In genomic region chr10:97318772-97319651, GRCh38 we compare ENCODE assay signal across 1 cellular context.
A peak's percentile ranks its signal among the peaks of the same experiment; 100 is the strongest.
TF ChIP-seq lines count a peak whose summit lies in the region.

FRAT1 (plus strand) TSS chr10:97319271; CDS start chr10:97319454, 183 bp downstream.

TF ChIP-seq in HepG2, 621 proteins besides CTCF, POLR2A, EP300 and RAD21 (continued from another document and continues in another):
- TF ChIP-seq, protein P1, sequence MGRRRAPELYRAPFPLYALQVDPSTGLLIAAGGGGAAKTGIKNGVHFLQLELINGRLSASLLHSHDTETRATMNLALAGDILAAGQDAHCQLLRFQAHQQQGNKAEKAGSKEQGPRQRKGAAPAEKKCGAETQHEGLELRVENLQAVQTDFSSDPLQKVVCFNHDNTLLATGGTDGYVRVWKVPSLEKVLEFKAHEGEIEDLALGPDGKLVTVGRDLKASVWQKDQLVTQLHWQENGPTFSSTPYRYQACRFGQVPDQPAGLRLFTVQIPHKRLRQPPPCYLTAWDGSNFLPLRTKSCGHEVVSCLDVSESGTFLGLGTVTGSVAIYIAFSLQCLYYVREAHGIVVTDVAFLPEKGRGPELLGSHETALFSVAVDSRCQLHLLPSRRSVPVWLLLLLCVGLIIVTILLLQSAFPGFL (CRISPR knock-in tag; IDR thresholded peaks at IDR 0.05): no peak
- TF ChIP-seq ZC3H4 (CRISPR knock-in tag; IDR thresholded peaks at IDR 0.05; ENCODE audit: borderline replicate concordance) (no peak), NFE2 (CRISPR knock-in tag; IDR thresholded peaks at IDR 0.05) (no peak), ZBTB7A (CRISPR knock-in tag; IDR thresholded peaks at IDR 0.05) (no peak), PHB2 (IDR thresholded peaks at IDR 0.05; ENCODE audit: partially characterized antibody) (no peak), HNRNPK (IDR thresholded peaks at IDR 0.05; ENCODE audit: low read depth, low read length, poor library complexity, severe bottlenecking) (peak; percentile 27), ZBTB8A (CRISPR knock-in tag; IDR thresholded peaks at IDR 0.05; ENCODE audit: borderline replicate concordance, low read depth) (no peak), ZNF263 (CRISPR knock-in tag; IDR thresholded peaks at IDR 0.05) (peak; percentile 94), BCL3 (CRISPR knock-in tag; IDR thresholded peaks at IDR 0.05) (peak; percentile 41; the same call in 1 of the 2 replicates), HMGA1 (CRISPR knock-in tag; conservative IDR thresholded peaks at IDR 0.05) (no peak), ZNF232 (CRISPR knock-in tag; IDR thresholded peaks at IDR 0.05; ENCODE audit: borderline replicate concordance) (0 out of 2 replicates have a peak, but pooled peaks have one; percentile 38), ZNF619 (CRISPR knock-in tag; IDR thresholded peaks at IDR 0.05) (no peak), ZNF652 (CRISPR knock-in tag; IDR thresholded peaks at IDR 0.05; ENCODE audit: borderline replicate concordance, low read depth) (no peak), MAFK (conservative IDR thresholded peaks at IDR 0.05 in 1 of 2, IDR thresholded peaks at IDR 0.05 in 1 of 2; ENCODE audit: low read length in 2 of 2) (no peak), CREB3 (CRISPR knock-in tag; IDR thresholded peaks at IDR 0.05) (no peak), ZNF788 (CRISPR knock-in tag; IDR thresholded peaks at IDR 0.05; ENCODE audit: borderline replicate concordance) (peak; percentile 52; the same call in 1 of the 2 replicates), HNRNPUL1 (IDR thresholded peaks at IDR 0.05; ENCODE audit: low read depth, low read length) (no peak), ZMAT5 (CRISPR knock-in tag; IDR thresholded peaks at IDR 0.05; ENCODE audit: borderline replicate concordance, low read depth) (0 out of 2 replicates have a peak, but pooled peaks have one; percentile 49), PCBP2 (optimal IDR thresholded peaks at IDR 0.05; ENCODE audit: low read depth, low read length, poor library complexity, severe bottlenecking) (no peak), KLF16 (CRISPR knock-in tag; IDR thresholded peaks at IDR 0.05) (0 out of 4 replicates have a peak, but pooled peaks of 1 of the 2 experiments have one; percentile 42), NFE2L2 (IDR thresholded peaks at IDR 0.05; ENCODE audit: low read length) (no peak), ZNF543 (CRISPR knock-in tag; IDR thresholded peaks at IDR 0.05) (0 out of 2 replicates have a peak, but pooled peaks have one; percentile 15), NCOA2 (CRISPR knock-in tag; IDR thresholded peaks at IDR 0.05) (no peak; the same call in 1 of the 2 replicates), HOXD1 (CRISPR knock-in tag; IDR thresholded peaks at IDR 0.05) (no peak), ZNF639 (CRISPR knock-in tag; conservative IDR thresholded peaks at IDR 0.05) (no peak), ELK4 (CRISPR knock-in tag; IDR thresholded peaks at IDR 0.05; ENCODE audit: borderline replicate concordance) (no peak), SMAD3 (CRISPR knock-in tag; IDR thresholded peaks at IDR 0.05) (no peak), ZNF557 (CRISPR knock-in tag; IDR thresholded peaks at IDR 0.05) (no peak)
- TF ChIP-seq, protein P2, sequence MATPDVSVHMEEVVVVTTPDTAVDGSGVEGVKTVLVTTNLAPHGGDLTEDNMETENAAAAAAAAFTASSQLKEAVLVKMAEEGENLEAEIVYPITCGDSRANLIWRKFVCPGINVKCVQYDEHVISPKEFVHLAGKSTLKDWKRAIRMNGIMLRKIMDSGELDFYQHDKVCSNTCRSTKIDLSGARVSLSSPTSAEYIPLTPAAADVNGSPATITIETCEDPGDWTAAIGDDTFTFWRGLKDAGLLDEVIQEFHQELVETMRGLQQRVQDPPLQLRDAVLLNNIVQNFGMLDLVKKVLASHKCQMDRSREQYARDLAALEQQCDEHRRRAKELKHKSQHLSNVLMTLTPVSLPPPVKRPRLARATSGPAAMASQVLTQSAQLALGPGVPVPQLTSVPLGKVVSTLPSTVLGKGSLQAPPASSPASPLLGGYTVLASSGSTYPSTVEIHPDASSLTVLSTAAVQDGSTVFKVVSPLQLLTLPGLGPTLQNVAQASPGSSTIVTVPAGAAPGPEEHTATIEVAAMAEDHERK (CRISPR knock-in tag; IDR thresholded peaks at IDR 0.05; ENCODE audit: low read depth): no peak
- TF ChIP-seq, protein P3, sequence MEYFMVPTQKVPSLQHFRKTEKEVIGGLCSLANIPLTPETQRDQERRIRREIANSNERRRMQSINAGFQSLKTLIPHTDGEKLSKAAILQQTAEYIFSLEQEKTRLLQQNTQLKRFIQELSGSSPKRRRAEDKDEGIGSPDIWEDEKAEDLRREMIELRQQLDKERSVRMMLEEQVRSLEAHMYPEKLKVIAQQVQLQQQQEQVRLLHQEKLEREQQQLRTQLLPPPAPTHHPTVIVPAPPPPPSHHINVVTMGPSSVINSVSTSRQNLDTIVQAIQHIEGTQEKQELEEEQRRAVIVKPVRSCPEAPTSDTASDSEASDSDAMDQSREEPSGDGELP (IDR thresholded peaks at IDR 0.05; ENCODE audit: borderline replicate concordance, low read depth): no peak
- TF ChIP-seq, protein P4, sequence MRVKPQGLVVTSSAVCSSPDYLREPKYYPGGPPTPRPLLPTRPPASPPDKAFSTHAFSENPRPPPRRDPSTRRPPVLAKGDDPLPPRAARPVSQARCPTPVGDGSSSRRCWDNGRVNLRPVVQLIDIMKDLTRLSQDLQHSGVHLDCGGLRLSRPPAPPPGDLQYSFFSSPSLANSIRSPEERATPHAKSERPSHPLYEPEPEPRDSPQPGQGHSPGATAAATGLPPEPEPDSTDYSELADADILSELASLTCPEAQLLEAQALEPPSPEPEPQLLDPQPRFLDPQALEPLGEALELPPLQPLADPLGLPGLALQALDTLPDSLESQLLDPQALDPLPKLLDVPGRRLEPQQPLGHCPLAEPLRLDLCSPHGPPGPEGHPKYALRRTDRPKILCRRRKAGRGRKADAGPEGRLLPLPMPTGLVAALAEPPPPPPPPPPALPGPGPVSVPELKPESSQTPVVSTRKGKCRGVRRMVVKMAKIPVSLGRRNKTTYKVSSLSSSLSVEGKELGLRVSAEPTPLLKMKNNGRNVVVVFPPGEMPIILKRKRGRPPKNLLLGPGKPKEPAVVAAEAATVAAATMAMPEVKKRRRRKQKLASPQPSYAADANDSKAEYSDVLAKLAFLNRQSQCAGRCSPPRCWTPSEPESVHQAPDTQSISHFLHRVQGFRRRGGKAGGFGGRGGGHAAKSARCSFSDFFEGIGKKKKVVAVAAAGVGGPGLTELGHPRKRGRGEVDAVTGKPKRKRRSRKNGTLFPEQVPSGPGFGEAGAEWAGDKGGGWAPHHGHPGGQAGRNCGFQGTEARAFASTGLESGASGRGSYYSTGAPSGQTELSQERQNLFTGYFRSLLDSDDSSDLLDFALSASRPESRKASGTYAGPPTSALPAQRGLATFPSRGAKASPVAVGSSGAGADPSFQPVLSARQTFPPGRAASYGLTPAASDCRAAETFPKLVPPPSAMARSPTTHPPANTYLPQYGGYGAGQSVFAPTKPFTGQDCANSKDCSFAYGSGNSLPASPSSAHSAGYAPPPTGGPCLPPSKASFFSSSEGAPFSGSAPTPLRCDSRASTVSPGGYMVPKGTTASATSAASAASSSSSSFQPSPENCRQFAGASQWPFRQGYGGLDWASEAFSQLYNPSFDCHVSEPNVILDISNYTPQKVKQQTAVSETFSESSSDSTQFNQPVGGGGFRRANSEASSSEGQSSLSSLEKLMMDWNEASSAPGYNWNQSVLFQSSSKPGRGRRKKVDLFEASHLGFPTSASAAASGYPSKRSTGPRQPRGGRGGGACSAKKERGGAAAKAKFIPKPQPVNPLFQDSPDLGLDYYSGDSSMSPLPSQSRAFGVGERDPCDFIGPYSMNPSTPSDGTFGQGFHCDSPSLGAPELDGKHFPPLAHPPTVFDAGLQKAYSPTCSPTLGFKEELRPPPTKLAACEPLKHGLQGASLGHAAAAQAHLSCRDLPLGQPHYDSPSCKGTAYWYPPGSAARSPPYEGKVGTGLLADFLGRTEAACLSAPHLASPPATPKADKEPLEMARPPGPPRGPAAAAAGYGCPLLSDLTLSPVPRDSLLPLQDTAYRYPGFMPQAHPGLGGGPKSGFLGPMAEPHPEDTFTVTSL (CRISPR knock-in tag; IDR thresholded peaks at IDR 0.05; ENCODE audit: borderline replicate concordance): 0 out of 2 replicates have a peak, but pooled peaks have one; percentile 14
- TF ChIP-seq, protein P5, sequence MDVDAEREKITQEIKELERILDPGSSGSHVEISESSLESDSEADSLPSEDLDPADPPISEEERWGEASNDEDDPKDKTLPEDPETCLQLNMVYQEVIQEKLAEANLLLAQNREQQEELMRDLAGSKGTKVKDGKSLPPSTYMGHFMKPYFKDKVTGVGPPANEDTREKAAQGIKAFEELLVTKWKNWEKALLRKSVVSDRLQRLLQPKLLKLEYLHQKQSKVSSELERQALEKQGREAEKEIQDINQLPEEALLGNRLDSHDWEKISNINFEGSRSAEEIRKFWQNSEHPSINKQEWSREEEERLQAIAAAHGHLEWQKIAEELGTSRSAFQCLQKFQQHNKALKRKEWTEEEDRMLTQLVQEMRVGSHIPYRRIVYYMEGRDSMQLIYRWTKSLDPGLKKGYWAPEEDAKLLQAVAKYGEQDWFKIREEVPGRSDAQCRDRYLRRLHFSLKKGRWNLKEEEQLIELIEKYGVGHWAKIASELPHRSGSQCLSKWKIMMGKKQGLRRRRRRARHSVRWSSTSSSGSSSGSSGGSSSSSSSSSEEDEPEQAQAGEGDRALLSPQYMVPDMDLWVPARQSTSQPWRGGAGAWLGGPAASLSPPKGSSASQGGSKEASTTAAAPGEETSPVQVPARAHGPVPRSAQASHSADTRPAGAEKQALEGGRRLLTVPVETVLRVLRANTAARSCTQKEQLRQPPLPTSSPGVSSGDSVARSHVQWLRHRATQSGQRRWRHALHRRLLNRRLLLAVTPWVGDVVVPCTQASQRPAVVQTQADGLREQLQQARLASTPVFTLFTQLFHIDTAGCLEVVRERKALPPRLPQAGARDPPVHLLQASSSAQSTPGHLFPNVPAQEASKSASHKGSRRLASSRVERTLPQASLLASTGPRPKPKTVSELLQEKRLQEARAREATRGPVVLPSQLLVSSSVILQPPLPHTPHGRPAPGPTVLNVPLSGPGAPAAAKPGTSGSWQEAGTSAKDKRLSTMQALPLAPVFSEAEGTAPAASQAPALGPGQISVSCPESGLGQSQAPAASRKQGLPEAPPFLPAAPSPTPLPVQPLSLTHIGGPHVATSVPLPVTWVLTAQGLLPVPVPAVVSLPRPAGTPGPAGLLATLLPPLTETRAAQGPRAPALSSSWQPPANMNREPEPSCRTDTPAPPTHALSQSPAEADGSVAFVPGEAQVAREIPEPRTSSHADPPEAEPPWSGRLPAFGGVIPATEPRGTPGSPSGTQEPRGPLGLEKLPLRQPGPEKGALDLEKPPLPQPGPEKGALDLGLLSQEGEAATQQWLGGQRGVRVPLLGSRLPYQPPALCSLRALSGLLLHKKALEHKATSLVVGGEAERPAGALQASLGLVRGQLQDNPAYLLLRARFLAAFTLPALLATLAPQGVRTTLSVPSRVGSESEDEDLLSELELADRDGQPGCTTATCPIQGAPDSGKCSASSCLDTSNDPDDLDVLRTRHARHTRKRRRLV (CRISPR knock-in tag; IDR thresholded peaks at IDR 0.05): no peak
